12 cellular contexts compared by ENCODE assay signal in genomic region chr5:126369995-126370731, GRCh38. TPM values are rescaled to one million over a fixed set of nuclear protein-coding genes. Genes with fewer than 3 reads are reported as not detected.
DNase-seq lines count a peak whose midpoint lies in the region; ATAC-seq, FAIRE-seq and TF ChIP-seq lines count a peak whose summit lies in the region.
"Had no signal": no experiment of that assay in that cellular context is flagged by ENCODE, and none has a peak within 500 bp of the region (broad histone marks: within the 10 kb centered on the region; RNA-seq: fewer than 3 reads in every experiment).

No MANE protein-coding gene starts in this region.

- H3K27me3 ChIP-seq in cardiac muscle cell (no peaks in the 10 kb centered on the region), right atrium auricular region (no peaks in the 10 kb centered on the region), bronchial epithelial cell (ENCODE audit: control insufficient read depth, insufficient read depth, low read length) (no peaks in the 10 kb centered on the region), lower lobe of right lung (ENCODE audit: low read depth) (no peaks in the 10 kb centered on the region)

- H3K27ac ChIP-seq in cardiac muscle cell (peak overlapping the region; percentile 55), right atrium auricular region (peak overlapping the region in 1 of 2 donors; percentile 18), lower lobe of right lung (no peak overlapping the region)

- H3K4me3 ChIP-seq in cardiac muscle cell (no peak overlapping the region), right atrium auricular region (no peak overlapping the region), bronchial epithelial cell (ENCODE audit: low read depth, low read length) (no peak overlapping the region), lower lobe of right lung (no peak overlapping the region)

- H3K4me1 Mint-ChIP-seq in activated naive CD4-positive, alpha-beta T cell treated with anti-CD3 and anti-CD28 coated beads for 36 hours (ENCODE audit: low read depth): peaks cover 10% of the 10 kb centered on the region

- peak; percentile 55 to 64 for ATAC-seq in lower lobe of right lung
- ATAC-seq in HG03571 (IDR thresholded peaks at IDR 0.05; ENCODE audit: unreplicated experiment): no peak
- no peak for ATAC-seq in GM18868 (IDR thresholded peaks at IDR 0.05; ENCODE audit: unreplicated experiment)
- ATAC-seq: activated CD4-positive, CD25-positive, alpha-beta regulatory T cell treated with anti-CD3 and anti-CD28 coated beads, Interleukin-2, amount 50 U/mL, for 24 hours had no signal

- no peak overlapping the region for H3K27ac Mint-ChIP-seq in activated naive CD4-positive, alpha-beta T cell treated with anti-CD3 and anti-CD28 coated beads for 36 hours

- CTCF ChIA-PET in activated naive CD4-positive, alpha-beta T cell treated with anti-CD3 and anti-CD28 coated beads for 36 hours (lab: Charles Lee): interaction anchor here (0.7 kb wide), 1 partner anchor 10 kb away, joined by 3 read pairs; no protein-coding TSS in a partner anchor

- H3K27me3 Mint-ChIP-seq in activated naive CD4-positive, alpha-beta T cell treated with anti-CD3 and anti-CD28 coated beads for 36 hours (ENCODE audit: low read depth): no peaks in the 10 kb centered on the region

- H3K9me3 Mint-ChIP-seq in activated naive CD4-positive, alpha-beta T cell treated with anti-CD3 and anti-CD28 coated beads for 36 hours: no peaks in the 10 kb centered on the region

- no peaks in the 10 kb centered on the region for H3K36me3 Mint-ChIP-seq in activated naive CD4-positive, alpha-beta T cell treated with anti-CD3 and anti-CD28 coated beads for 36 hours (ENCODE audit: low read depth)

- H3K4me1 ChIP-seq in cardiac muscle cell (ENCODE audit: low read depth) (peaks cover 8% of the 10 kb centered on the region), right atrium auricular region (peaks cover 0 to 4% of the 10 kb centered on the region in 2 donors), lower lobe of right lung (peaks cover 4% of the 10 kb centered on the region)

- FAIRE-seq in bronchial epithelial cell (lab: Jason Lieb, UNC): no peak

- DNase-seq in cardiac muscle cell (ENCODE audit: low read depth in 1 of 2, low spot score in 1 of 2) (peak in 1 of 2 donors; percentile 20), right atrium auricular region (ENCODE audit: low spot score) (no peak), bronchial epithelial cell (ENCODE audit: low read depth) (peak; percentile 56), lower lobe of right lung (no peak)
- no peak for DNase-seq in activated naive CD4-positive, alpha-beta T cell treated with anti-CD3 and anti-CD28 coated beads for 36 hours
- no peak for DNase-seq in activated CD4-positive, CD25-positive, alpha-beta regulatory T cell treated with anti-CD3 and anti-CD28 coated beads, Interleukin-2, amount 50 U/mL, for 72 hours
- DNase-seq: amniotic stem cell; NCI-H748 treated with DMSO at 0.1 percent for 48 hours; stimulated activated naive CD4-positive, alpha-beta T cell had no signal

- no peak overlapping the region for H3K4me3 Mint-ChIP-seq in activated naive CD4-positive, alpha-beta T cell treated with anti-CD3 and anti-CD28 coated beads for 36 hours

- TF ChIP-seq CTCF in cardiac muscle cell (IDR thresholded peaks at IDR 0.05; ENCODE audit: low read depth, low read length) (peak; percentile 18), right atrium auricular region (IDR thresholded peaks at IDR 0.05) (no peak), bronchial epithelial cell (IDR thresholded peaks at IDR 0.05; ENCODE audit: insufficient read depth, low read length, severe bottlenecking) (no peak), lower lobe of right lung (IDR thresholded peaks at IDR 0.05) (no peak)

- intact Hi-C loops in lower lobe of right lung (cut with DNase I): no loop called here
- intact Hi-C loops in activated naive CD4-positive, alpha-beta T cell treated with anti-CD3 and anti-CD28 coated beads for 36 hours (cut with micrococcal nuclease): no loop called here

- H3K9me3 ChIP-seq in cardiac muscle cell (ENCODE audit: low read depth): no peaks in the 10 kb centered on the region
- H3K9me3 ChIP-seq in right atrium auricular region: no peaks in the 10 kb centered on the region
- H3K9me3 ChIP-seq in lower lobe of right lung: no peaks in the 10 kb centered on the region

- H3K36me3 ChIP-seq in cardiac muscle cell (no peaks in the 10 kb centered on the region), right atrium auricular region (no peaks in the 10 kb centered on the region), bronchial epithelial cell (ENCODE audit: control insufficient read depth, insufficient read depth, low read length) (no peaks in the 10 kb centered on the region), lower lobe of right lung (no peaks in the 10 kb centered on the region)

RNA-seq across cellular contexts. Expression of gene GRAMD2B, which starts 53.0 kb away (rescaled TPM):
- total RNA-seq in cardiac muscle cell (17.7 and 19.5 TPM in 2 replicates), right atrium auricular region (10 to 100 TPM; 41.1 to 45.0 TPM), bronchial epithelial cell (9.2 and 12.0 TPM in 2 replicates), lower lobe of right lung (13.7 TPM)
- 13.3 and 26.8 TPM in 2 replicates for polyA plus RNA-seq in cardiac muscle cell
- 10 to 100 TPM in 1 of 2 experiments, 1 to 10 TPM in 1; 8.7 to 10.8 TPM for total RNA-seq in activated naive CD4-positive, alpha-beta T cell treated with anti-CD3 and anti-CD28 coated beads for 36 hours

Comparison
In these comparisons a context has a peak if more than half of its experiments do, and no peak if none do; other contexts are left out.
1. ATAC-seq: peak in lower lobe of right lung (2 of 2); none in HG03571 (single experiment) and GM18868 (single experiment).